Comparison of ENCODE assay signal across 34 cellular contexts in the genomic region with DNA sequence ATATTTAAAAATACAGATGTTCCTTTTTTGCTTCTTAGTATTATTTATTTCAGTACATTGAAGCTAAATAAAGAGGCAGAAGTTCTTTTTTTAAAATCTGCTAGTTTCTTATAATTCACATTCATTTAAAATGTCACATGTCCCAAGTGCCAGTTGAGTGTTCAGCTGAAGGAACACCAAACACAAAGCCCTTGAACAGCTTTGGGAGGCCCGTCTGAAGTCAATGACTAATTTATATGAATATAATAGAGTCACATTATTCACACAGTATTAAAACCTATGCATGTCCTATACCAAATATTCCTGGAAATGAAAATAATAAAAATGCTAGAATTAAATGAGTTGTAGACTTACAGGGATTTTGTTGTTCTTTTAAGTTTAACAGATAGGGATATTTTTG.
"Had no signal": no experiment of that assay in that cellular context is flagged by ENCODE, and none has a peak within 500 bp of the region (broad histone marks: within the 10 kb centered on the region; RNA-seq: fewer than 3 reads in every experiment).

No MANE protein-coding gene starts in this region.

- H3K4me3 ChIP-seq: adrenal gland, ascending aorta, body of pancreas, breast epithelium, cardiac muscle cell had no signal

- H3K9me3 ChIP-seq: ascending aorta, body of pancreas, breast epithelium had no signal

- H3K27ac ChIP-seq: adrenal gland, ascending aorta, body of pancreas, brain microvascular endothelial cell, breast epithelium, cardiac muscle cell had no signal

- ATAC-seq: activated naive CD4-positive, alpha-beta T cell treated with anti-CD3 and anti-CD28 coated beads, Interleukin-2, amount 50 U/mL, for 72 hours; activated naive CD8-positive, alpha-beta T cell treated with anti-CD3 and anti-CD28 coated beads, Interleukin-2, amount 50 U/mL, for 24 hours; activated T-cell treated with anti-CD3 and anti-CD28 coated beads, Interleukin-2, amount 50 U/mL, for 4 hours; activated T-cell treated with anti-CD3 and anti-CD28 coated beads, Interleukin-2, amount 50 U/mL, for 72 hours; activated T-helper 17 cell treated with anti-CD3 and anti-CD28 coated beads, Interleukin-2, amount 50 U/mL, for 72 hours; body of pancreas had no signal

- H3K4me1 ChIP-seq: adrenal gland, ascending aorta, body of pancreas, breast epithelium had no signal

- FAIRE-seq: astrocyte, bronchial epithelial cell had no signal

- DNase-seq: activated effector memory CD4-positive, alpha-beta T cell treated with anti-CD3 and anti-CD28 coated beads, Interleukin-2, amount 50 U/mL, for 16 hours; activated effector memory CD4-positive, alpha-beta T cell treated with Interleukin-2 at 50 U/mL for 16 hours; activated gamma-delta T cell; activated gamma-delta T cell treated with Interleukin-2 at 50 U/mL for 16 hours; activated naive CD4-positive, alpha-beta T cell; activated naive CD4-positive, alpha-beta T cell treated with anti-CD3 and anti-CD28 coated beads for 36 hours; activated naive CD4-positive, alpha-beta T cell treated with anti-CD3 and anti-CD28 coated beads, Interleukin-2, amount 10 ng/mL, durations not matched to agents 7 days and 5 days; activated naive CD4-positive, alpha-beta T cell treated with anti-CD3 and anti-CD28 coated beads, Interleukin-2, amount 50 U/mL, for 16 hours; activated naive CD4-positive, alpha-beta T cell treated with Interleukin-2 at 50 U/mL for 16 hours; activated naive CD8-positive, alpha-beta T cell treated with anti-CD3 and anti-CD28 coated beads for 36 hours; activated naive CD8-positive, alpha-beta T cell treated with anti-CD3 and anti-CD28 coated beads, Interleukin-2, amount 10 ng/mL, durations not matched to agents 7 days and 5 days; activated naive CD8-positive, alpha-beta T cell treated with anti-CD3 and anti-CD28 coated beads, Interleukin-2, amount 50 U/mL, for 24 hours; activated T-cell treated with anti-CD3 and anti-CD28 coated beads, Interleukin-2, amount 50 U/mL, for 1 hour; activated T-cell treated with anti-CD3 and anti-CD28 coated beads, Interleukin-2, amount 50 U/mL, for 24 hours; activated T-cell treated with anti-CD3 and anti-CD28 coated beads, Interleukin-2, amount 50 U/mL, for 4 hours; activated T-cell treated with anti-CD3 and anti-CD28 coated beads, Interleukin-2, amount 50 U/mL, for 48 hours; activated T-cell treated with anti-CD3 and anti-CD28 coated beads, Interleukin-2, amount 50 U/mL, for 72 hours; adrenal gland; amniotic stem cell; amygdala; anterior cingulate cortex; aorta; body of pancreas; brain microvascular endothelial cell; caudate nucleus; central memory CD4-positive, alpha-beta T cell; cerebellar nuclear complex had no signal

- H3K27me3 ChIP-seq: adrenal gland, ascending aorta, body of pancreas, brain microvascular endothelial cell, breast epithelium, cardiac muscle cell had no signal

- H3K36me3 ChIP-seq: adrenal gland, breast epithelium had no signal
